ENCODE assay signal across 1 cellular context in genomic region chr12:132437252-132438138, GRCh38.
A peak's percentile ranks its signal among the peaks of the same experiment; 100 is the strongest.
TF ChIP-seq lines count a peak whose summit lies in the region.

No MANE protein-coding gene starts in this region.

TF ChIP-seq in HepG2, 621 proteins besides CTCF, POLR2A, EP300 and RAD21 (continued from another document and continues in another):
- no peak for TF ChIP-seq ZBTB37 (CRISPR knock-in tag; IDR thresholded peaks at IDR 0.05)
- peak; percentile 88 for TF ChIP-seq HNRNPK (IDR thresholded peaks at IDR 0.05; ENCODE audit: low read depth, low read length, poor library complexity, severe bottlenecking)
- no peak for TF ChIP-seq SMARCE1 (IDR thresholded peaks at IDR 0.05; ENCODE audit: borderline replicate concordance)
- peak; percentile 85; the same call in 1 of the 2 replicates for TF ChIP-seq ZNF710 (CRISPR knock-in tag; IDR thresholded peaks at IDR 0.05; ENCODE audit: borderline replicate concordance)
- TF ChIP-seq XBP1 (CRISPR knock-in tag; IDR thresholded peaks at IDR 0.05) = no peak
- TF ChIP-seq KDM3A (CRISPR knock-in tag; IDR thresholded peaks at IDR 0.05; ENCODE audit: low read depth) = no peak
- TF ChIP-seq ZNF263 (CRISPR knock-in tag; IDR thresholded peaks at IDR 0.05) = peak; percentile 90
- TF ChIP-seq ZNF18 (CRISPR knock-in tag; IDR thresholded peaks at IDR 0.05; ENCODE audit: insufficient replicate concordance) = peak; percentile 38
- TF ChIP-seq PHB2 (IDR thresholded peaks at IDR 0.05; ENCODE audit: partially characterized antibody) = no peak
- 0 out of 2 replicates have a peak, but pooled peaks have one; percentile 40 for TF ChIP-seq TFDP1 (CRISPR knock-in tag; IDR thresholded peaks at IDR 0.05; ENCODE audit: borderline replicate concordance)
- TF ChIP-seq CENPX (CRISPR knock-in tag; IDR thresholded peaks at IDR 0.05) = no peak
- no peak for TF ChIP-seq AHDC1 (CRISPR knock-in tag; IDR thresholded peaks at IDR 0.05; ENCODE audit: borderline replicate concordance)
- no peak for TF ChIP-seq RBM39 (IDR thresholded peaks at IDR 0.05; ENCODE audit: low read depth, low read length, poor library complexity, severe bottlenecking)
- TF ChIP-seq TBP (CRISPR knock-in tag; IDR thresholded peaks at IDR 0.05) = no peak
- TF ChIP-seq CEBPG (CRISPR knock-in tag; IDR thresholded peaks at IDR 0.05) = peak; percentile 33; the same call in 1 of the 2 replicates
- no peak for TF ChIP-seq ERF (CRISPR knock-in tag; IDR thresholded peaks at IDR 0.05)
- no peak for TF ChIP-seq CBX1 (IDR thresholded peaks at IDR 0.05; ENCODE audit: low read depth)
- no peak for TF ChIP-seq DMTF1 (CRISPR knock-in tag; IDR thresholded peaks at IDR 0.05)
- TF ChIP-seq ZNF451 (CRISPR knock-in tag; IDR thresholded peaks at IDR 0.05) = peak; percentile 31; the same call in 1 of the 2 replicates
- no peak for TF ChIP-seq ZNF678 (CRISPR knock-in tag; IDR thresholded peaks at IDR 0.05)
- TF ChIP-seq ZSCAN25 (CRISPR knock-in tag; IDR thresholded peaks at IDR 0.05) = peak; percentile 63; the same call in 1 of the 2 replicates
- no peak for TF ChIP-seq THAP9 (CRISPR knock-in tag; IDR thresholded peaks at IDR 0.05; ENCODE audit: borderline replicate concordance)
- TF ChIP-seq PBX3 (CRISPR knock-in tag; IDR thresholded peaks at IDR 0.05; ENCODE audit: borderline replicate concordance) = no peak
- no peak for TF ChIP-seq SETDB1 (CRISPR knock-in tag; IDR thresholded peaks at IDR 0.05; ENCODE audit: borderline replicate concordance)
- no peak for TF ChIP-seq TOE1 (CRISPR knock-in tag; IDR thresholded peaks at IDR 0.05)
- 0 out of 2 replicates have a peak, but pooled peaks have one; percentile 30 for TF ChIP-seq HDAC1 (CRISPR knock-in tag; IDR thresholded peaks at IDR 0.05)
- TF ChIP-seq FOXA3 (CRISPR knock-in tag; IDR thresholded peaks at IDR 0.05) = no peak
- 0 out of 2 replicates have a peak, but pooled peaks have one; percentile 45 for TF ChIP-seq SRY (CRISPR knock-in tag; IDR thresholded peaks at IDR 0.05)
- peak; percentile 71; the same call in 1 of the 2 replicates for TF ChIP-seq ZNF746 (CRISPR knock-in tag; IDR thresholded peaks at IDR 0.05)
- TF ChIP-seq ZNF644 (CRISPR knock-in tag; IDR thresholded peaks at IDR 0.05; ENCODE audit: low read depth) = no peak
- no peak for TF ChIP-seq MED1 (CRISPR knock-in tag; IDR thresholded peaks at IDR 0.05)
- TF ChIP-seq MYC (CRISPR knock-in tag; IDR thresholded peaks at IDR 0.05; ENCODE audit: borderline replicate concordance) = peak; percentile 30; the same call in 1 of the 2 replicates
- no peak for TF ChIP-seq KDM5A (IDR thresholded peaks at IDR 0.05; ENCODE audit: borderline replicate concordance, low read length)
- TF ChIP-seq ZSCAN22 (CRISPR knock-in tag; IDR thresholded peaks at IDR 0.05) = no peak
- 0 out of 2 replicates have a peak, but pooled peaks have one; percentile 20 for TF ChIP-seq MTA1 (CRISPR knock-in tag; IDR thresholded peaks at IDR 0.05; ENCODE audit: borderline replicate concordance)
- peak; percentile 78 for TF ChIP-seq ZNF687 (CRISPR knock-in tag; IDR thresholded peaks at IDR 0.05)
